25 cellular contexts compared by ENCODE assay signal in genomic region chr12:47231456-47231855, GRCh38.
A peak's percentile ranks its signal among the peaks of the same experiment; 100 is the strongest.
DNase-seq lines count a peak whose midpoint lies in the region; ATAC-seq and TF ChIP-seq lines count a peak whose summit lies in the region.
"Had no signal": no experiment of that assay in that cellular context is flagged by ENCODE, and none has a peak within 500 bp of the region (broad histone marks: within the 10 kb centered on the region; RNA-seq: fewer than 3 reads in every experiment).

No MANE protein-coding gene starts in this region.

- H3K9me3 ChIP-seq in aorta (ENCODE audit: control insufficient read depth, low read length), result no peaks in the 10 kb centered on the region
- H3K9me3 ChIP-seq: right atrium auricular region, tibial nerve had no signal

- peaks cover 81% of the 10 kb centered on the region for H3K4me1 Mint-ChIP-seq in activated naive CD8-positive, alpha-beta T cell treated with anti-CD3 and anti-CD28 coated beads, Interleukin-2, amount 50 U/mL, for 24 hours
- H3K4me1 Mint-ChIP-seq in naive B cell, result peaks cover 22 to 40% (median 35%) of the 10 kb centered on the region in 3 donors

- no peak for ATAC-seq in activated naive CD8-positive, alpha-beta T cell treated with anti-CD3 and anti-CD28 coated beads, Interleukin-2, amount 50 U/mL, for 24 hours
- ATAC-seq in naive B cell (ENCODE audit: low read depth in 2 of 2) (no peak), HG03025 (IDR thresholded peaks at IDR 0.05; ENCODE audit: low FRiP score, unreplicated experiment) (no peak), GM18861 (IDR thresholded peaks at IDR 0.05; ENCODE audit: unreplicated experiment) (no peak), aorta (ENCODE audit: low FRiP score) (no peak)
- ATAC-seq: HepG2; stimulated activated effector memory CD8-positive, alpha-beta T cell treated with anti-CD3 and anti-CD28 coated beads, Interleukin-12 subunit alpha, Interleukin-12 subunit beta, amount 100 ng/mL, for 72 hours had no signal

- intact Hi-C loops in aorta (cut with DNase I), result no loop called here

- peak overlapping the region; percentile 77 for H3K27ac Mint-ChIP-seq in activated naive CD8-positive, alpha-beta T cell treated with anti-CD3 and anti-CD28 coated beads, Interleukin-2, amount 50 U/mL, for 24 hours
- peak overlapping the region in 4 of 6 donors; percentile 21 to 77 (median 56) for H3K27ac Mint-ChIP-seq in naive B cell
- H3K27ac Mint-ChIP-seq: activated T-helper 1 cell treated with anti-CD3 and anti-CD28 coated beads, Interleukin-12 subunit alpha, Interleukin-12 subunit beta, Interleukin-2, Interleukin-4 antibody, amounts not matched to agents 30 ng/mL and 10 ng/mL and 1 ng/mL, durations not matched to agents 14 hours and 24 hours and 36 hours had no signal

- no peaks in the 10 kb centered on the region for H3K36me3 ChIP-seq in aorta (ENCODE audit: control insufficient read depth in 1 of 2, insufficient read depth in 2 of 2, low read length in 1 of 2)
- H3K36me3 ChIP-seq: right atrium auricular region had no signal

- DNase-seq in AG10803 (ENCODE audit: low read depth) (peak; percentile 40), EH (ENCODE audit: low read depth) (peak; percentile 49), naive B cell (no peak), SIG-M5 (lab: John Stamatoyannopoulos, UW) (no peak), aorta (no peak)
- DNase-seq in activated naive CD8-positive, alpha-beta T cell treated with anti-CD3 and anti-CD28 coated beads, Interleukin-2, amount 50 U/mL, for 24 hours, result no peak
- DNase-seq: activated CD4-positive, alpha-beta T cell treated with anti-CD3 and anti-CD28 coated beads, Interleukin-2, amount 50 U/mL, for 48 hours; AML-193; amniotic stem cell; caudate nucleus; erythroblast; midbrain; NCI-H1436; NCI-H774; occipital lobe; OCI-M1; SHP77 treated with DMSO at 0.1 percent for 48 hours; T-helper 1 cell had no signal

- TF ChIP-seq CTCF in AG10803 (conservative IDR thresholded peaks at IDR 0.05; ENCODE audit: low read length), result no peak

- H3K9me3 Mint-ChIP-seq in activated naive CD8-positive, alpha-beta T cell treated with anti-CD3 and anti-CD28 coated beads, Interleukin-2, amount 50 U/mL, for 24 hours, result peaks cover 7% of the 10 kb centered on the region
- H3K9me3 Mint-ChIP-seq in naive B cell, result peaks cover 0 to 3% (median 0%) of the 10 kb centered on the region in 7 donors
- H3K9me3 Mint-ChIP-seq: activated T-helper 1 cell treated with anti-CD3 and anti-CD28 coated beads, Interleukin-12 subunit alpha, Interleukin-12 subunit beta, Interleukin-2, Interleukin-4 antibody, amounts not matched to agents 30 ng/mL and 10 ng/mL and 1 ng/mL, durations not matched to agents 14 hours and 24 hours and 36 hours had no signal

- no peaks in the 10 kb centered on the region for H3K27me3 ChIP-seq in aorta (ENCODE audit: control insufficient read depth in 1 of 2, insufficient read depth in 2 of 2, low read length in 1 of 2)
- H3K27me3 ChIP-seq: right atrium auricular region, tibial nerve had no signal

- 54 to 68% methylated on average over 7 of the region's 7 CpGs for WGBS in aorta, 2 donors

- H3K4me3 ChIP-seq in AG10803 (ENCODE audit: low read length) (no peak overlapping the region), aorta (ENCODE audit: low read length in 2 of 2) (no peak overlapping the region)
- H3K4me3 ChIP-seq: right atrium auricular region, tibial nerve had no signal

- H3K36me3 Mint-ChIP-seq in activated naive CD8-positive, alpha-beta T cell treated with anti-CD3 and anti-CD28 coated beads, Interleukin-2, amount 50 U/mL, for 24 hours (ENCODE audit: low read depth), result peaks cover 91% of the 10 kb centered on the region
- peaks cover 10 to 15% of the 10 kb centered on the region in 2 donors for H3K36me3 Mint-ChIP-seq in naive B cell

- H3K4me3 Mint-ChIP-seq in activated naive CD8-positive, alpha-beta T cell treated with anti-CD3 and anti-CD28 coated beads, Interleukin-2, amount 50 U/mL, for 24 hours, result no peak overlapping the region
- no peak overlapping the region for H3K4me3 Mint-ChIP-seq in naive B cell
- H3K4me3 Mint-ChIP-seq: activated T-helper 1 cell treated with anti-CD3 and anti-CD28 coated beads, Interleukin-12 subunit alpha, Interleukin-12 subunit beta, Interleukin-2, Interleukin-4 antibody, amounts not matched to agents 30 ng/mL and 10 ng/mL and 1 ng/mL, durations not matched to agents 14 hours and 24 hours and 36 hours; stimulated activated effector memory CD8-positive, alpha-beta T cell treated with anti-CD3 and anti-CD28 coated beads, Interleukin-12 subunit alpha, Interleukin-12 subunit beta, amount 100 ng/mL, for 72 hours had no signal

- no peak overlapping the region for H3K27ac ChIP-seq in aorta (ENCODE audit: low read depth in 1 of 2, low read length in 2 of 2)
- H3K27ac ChIP-seq: right atrium auricular region, tibial nerve had no signal

- no peaks in the 10 kb centered on the region for H3K4me1 ChIP-seq in aorta (ENCODE audit: control insufficient read depth in 1 of 2, insufficient read depth in 2 of 2, low read length in 2 of 2)
- H3K4me1 ChIP-seq: right atrium auricular region had no signal

- no peaks in the 10 kb centered on the region for H3K27me3 Mint-ChIP-seq in activated naive CD8-positive, alpha-beta T cell treated with anti-CD3 and anti-CD28 coated beads, Interleukin-2, amount 50 U/mL, for 24 hours
- H3K27me3 Mint-ChIP-seq in naive B cell, result no peaks in the 10 kb centered on the region

Comparison
In these comparisons a context has a peak if more than half of its experiments do, and no peak if none do; other contexts are left out.
1. DNase-seq: peak in AG10803 (single experiment) and EH (single experiment); none in activated naive CD8-positive, alpha-beta T cell treated with anti-CD3 and anti-CD28 coated beads, Interleukin-2, amount 50 U/mL, for 24 hours (single experiment), naive B cell (single experiment), SIG-M5 (single experiment) and aorta (0 of 2).